In the genomic region with DNA sequence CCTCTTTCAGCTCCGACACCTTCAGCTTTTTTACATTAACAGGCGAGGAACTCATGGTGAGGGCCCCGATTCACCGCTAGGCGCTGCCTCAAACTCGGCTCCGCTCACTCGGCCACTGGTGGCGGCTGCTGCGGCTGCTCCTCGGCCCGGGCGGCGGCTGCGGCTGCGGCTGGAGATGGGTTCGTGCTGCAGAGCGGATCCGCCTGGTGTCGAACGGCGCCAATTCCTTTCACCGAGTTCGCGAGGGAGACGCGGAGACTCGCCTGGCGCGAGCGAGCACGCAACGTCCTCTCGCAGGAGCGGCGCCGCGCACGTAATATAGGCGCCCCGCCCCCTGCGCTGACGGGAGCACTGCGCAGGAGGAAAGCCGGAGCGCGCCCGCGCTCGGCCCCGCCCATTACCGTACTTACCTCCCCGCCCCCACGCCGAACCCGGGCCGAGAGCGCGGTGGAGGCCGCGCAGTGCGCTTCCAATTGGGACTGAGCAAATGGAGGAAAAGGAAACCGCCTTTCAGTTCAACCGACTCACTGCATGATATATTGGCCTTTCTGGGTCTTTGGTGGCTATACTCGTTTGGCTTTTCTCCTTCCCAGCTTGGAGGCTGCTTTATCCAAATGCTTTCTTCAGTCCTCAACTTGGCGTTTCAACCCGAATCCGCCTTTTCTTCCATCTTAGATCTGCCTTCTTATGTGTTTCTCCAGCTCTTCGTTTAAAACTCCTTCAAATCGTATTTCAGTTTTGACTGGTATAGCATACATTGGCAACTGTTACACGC, we compare ENCODE assay signal across 7 cellular contexts. TPM values are rescaled to one million over a fixed set of nuclear protein-coding genes. Genes with fewer than 3 reads are reported as not detected.
DNase-seq lines count a peak whose midpoint lies in the region; ATAC-seq, FAIRE-seq and TF ChIP-seq lines count a peak whose summit lies in the region.

Gene HNRNPU (minus strand): TSS at position 291 of the 775 bp plus-strand sequence. CDS start 236 bp downstream, at position 55.

- peak; percentile 87 for FAIRE-seq in GM18507 (lab: Jason Lieb, UNC)

- TF ChIP-seq CTCF in astrocyte of the cerebellum (IDR thresholded peaks at IDR 0.05; ENCODE audit: low read depth, low read length, missing control alignments): peak; percentile 41

- H3K4me3 ChIP-seq in astrocyte of the cerebellum (ENCODE audit: low read depth, low read length): peak within 1 kb of the TSS; percentile 85

- in situ Hi-C loops in astrocyte of the cerebellum (cut with HindIII; ENCODE audit: low sequenced_read_pairs): no loop called here

- peak; percentile 71 for DNase-seq in GM18507 (ENCODE audit: extremely low spot score, insufficient read length, low read depth)
- DNase-seq in NCI-H2029 treated with DMSO at 0.1 percent for 48 hours (lab: John Stamatoyannopoulos, UW): peak; percentile 66
- DNase-seq in T-helper 9 cell: peak; percentile 93
- DNase-seq in astrocyte of the cerebellum (ENCODE audit: low read depth): peak; percentile 93
- DNase-seq in hepatic stellate cell (ENCODE audit: low spot score): peak; percentile 88
- peak; percentile 85 for DNase-seq in renal cortical epithelial cell (ENCODE audit: low read depth)

- ATAC-seq in HG02981 (IDR thresholded peaks at IDR 0.05; ENCODE audit: unreplicated experiment): peak; percentile 59

RNA-seq across cellular contexts. Expression of gene HNRNPU, which starts in this region (rescaled TPM):
- 318 and 637 TPM in 2 replicates for total RNA-seq in renal cortical epithelial cell

Comparison
In these comparisons a context has a peak if more than half of its experiments do, and no peak if none do; other contexts are left out.
1. Peak in every context shown above with its lines: DNase-seq, ATAC-seq and H3K4me3 ChIP-seq.